ENCODE assay signal across 22 cellular contexts in the genomic region with DNA sequence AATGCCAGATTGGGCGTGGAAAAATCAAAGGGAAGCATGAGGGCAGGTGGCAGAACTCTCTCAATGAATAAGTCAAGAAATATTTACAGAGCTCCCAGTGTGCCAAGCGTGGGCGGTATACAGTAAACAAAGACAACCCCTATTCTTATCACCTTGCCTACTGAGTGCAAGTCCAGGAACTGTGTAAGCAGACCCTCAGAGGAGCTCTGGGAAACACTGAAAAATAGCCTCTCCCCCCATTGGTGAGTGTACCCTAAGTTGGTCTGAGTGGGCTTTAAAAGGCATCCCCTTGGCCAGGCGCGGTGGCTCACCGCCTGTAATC. TPM values are rescaled to one million over a fixed set of nuclear protein-coding genes. Genes with fewer than 3 reads are reported as not detected.
DNase-seq lines count a peak whose midpoint lies in the region; ATAC-seq and TF ChIP-seq lines count a peak whose summit lies in the region.
"Had no signal": no experiment of that assay in that cellular context is flagged by ENCODE, and none has a peak within 500 bp of the region (broad histone marks: within the 10 kb centered on the region; RNA-seq: fewer than 3 reads in every experiment).

No MANE protein-coding gene starts in this region.

- TF ChIP-seq EP300 in suprapubic skin (IDR thresholded peaks at IDR 0.05), result no peak

- H3K79me2 ChIP-seq in Loucy (ENCODE audit: insufficient read depth, low read length), result no peaks in the 10 kb centered on the region

- WGBS in suprapubic skin, result 78% methylated on average over 3 of the region's 6 CpGs

- H3K36me3 ChIP-seq in Loucy (ENCODE audit: insufficient read depth, low read length), result no peaks in the 10 kb centered on the region
- no peaks in the 10 kb centered on the region for H3K36me3 ChIP-seq in neuron (ENCODE audit: insufficient read depth, low read length)
- H3K36me3 ChIP-seq in suprapubic skin, result no peaks in the 10 kb centered on the region
- H3K36me3 ChIP-seq: cardiac muscle cell, SJSA1 had no signal

- H3K27ac Mint-ChIP-seq in glutamatergic neuron (ENCODE audit: unreplicated experiment), result no peak overlapping the region
- H3K27ac Mint-ChIP-seq: activated CD8-positive, alpha-beta T cell treated with anti-CD3 and anti-CD28 coated beads, Interleukin-2, amount 10 ng/mL, durations not matched to agents 7 days and 5 days had no signal

- H3K4me1 Mint-ChIP-seq in glutamatergic neuron (ENCODE audit: low read depth, unreplicated experiment), result no peaks in the 10 kb centered on the region

- H3K4me3 Mint-ChIP-seq in glutamatergic neuron (ENCODE audit: unreplicated experiment), result peak overlapping the region; percentile 91

- no peak overlapping the region for H3K4me3 ChIP-seq in Loucy (ENCODE audit: low read length, poor library complexity, severe bottlenecking)
- H3K4me3 ChIP-seq in neuron (ENCODE audit: low read length), result peak overlapping the region; percentile 48
- H3K4me3 ChIP-seq in suprapubic skin, result no peak overlapping the region
- H3K4me3 ChIP-seq: PC-9, SJSA1 had no signal

- no peaks in the 10 kb centered on the region for H4K20me1 ChIP-seq in Loucy (ENCODE audit: insufficient read depth, low read length, poor library complexity, severe bottlenecking)

- H3K9me2 ChIP-seq in Loucy (replicated peaks; ENCODE audit: low read depth, low read length), result no peaks in the 10 kb centered on the region; the same call in 1 of the 2 replicates

- no peak for TF ChIP-seq POLR2A in suprapubic skin (IDR thresholded peaks at IDR 0.05)

- no peak overlapping the region for H3K27ac ChIP-seq in suprapubic skin
- H3K27ac ChIP-seq: 22Rv1, cardiac muscle cell, PC-9, SJSA1 had no signal

- H3K4me2 ChIP-seq in Loucy (ENCODE audit: low read depth, low read length, poor library complexity, severe bottlenecking), result no peak overlapping the region
- H3K4me2 ChIP-seq: PC-9 had no signal

- no peak for ATAC-seq in HG03520 (IDR thresholded peaks at IDR 0.05; ENCODE audit: unreplicated experiment)
- ATAC-seq: activated CD4-positive, CD25-positive, alpha-beta regulatory T cell treated with anti-CD3 and anti-CD28 coated beads, Interleukin-2, amount 50 U/mL, for 24 hours had no signal

- H3K9me3 ChIP-seq in Loucy (ENCODE audit: insufficient read depth, low read depth, low read length) (no peaks in the 10 kb centered on the region), neuron (ENCODE audit: low read length) (no peaks in the 10 kb centered on the region), suprapubic skin (no peaks in the 10 kb centered on the region)
- H3K9me3 ChIP-seq: SJSA1 had no signal

- H3K36me3 Mint-ChIP-seq in glutamatergic neuron (ENCODE audit: unreplicated experiment), result peaks cover 6% of the 10 kb centered on the region

- H2AFZ ChIP-seq in Loucy (ENCODE audit: low read length) (peak overlapping the region; percentile 78; the same call in 1 of the 2 replicates), neuron (ENCODE audit: low read depth, low read length) (peak overlapping the region; percentile 62)
- H2AFZ ChIP-seq: PC-9 had no signal

- DNase-seq in NCI-H2029 treated with DMSO at 0.1 percent for 48 hours (lab: John Stamatoyannopoulos, UW) (peak; percentile 33), NCI-H2029 (lab: John Stamatoyannopoulos, UW) (no peak), glutamatergic neuron (no peak), suprapubic skin (ENCODE audit: low spot score in 2 of 2) (no peak)
- no peak for DNase-seq in effector CD4-positive, alpha-beta T cell
- DNase-seq: activated CD8-positive, alpha-beta T cell treated with anti-CD3 and anti-CD28 coated beads, Interleukin-2, amount 10 ng/mL, durations not matched to agents 7 days and 5 days; AML-193; PC-9; stimulated activated CD4-positive, alpha-beta T cell treated with anti-CD3 and anti-CD28 coated beads, Interleukin-4, amount 100 ng/mL, for 1 hour; T-helper 9 cell had no signal

- no peak overlapping the region for H3K9ac ChIP-seq in Loucy (ENCODE audit: low read depth, low read length, poor library complexity, severe bottlenecking)

- H3K9me3 Mint-ChIP-seq in glutamatergic neuron (ENCODE audit: unreplicated experiment), result peaks cover 2% of the 10 kb centered on the region

- peaks cover 6% of the 10 kb centered on the region for H3K27me3 Mint-ChIP-seq in glutamatergic neuron (ENCODE audit: unreplicated experiment)

- H3F3A ChIP-seq in Loucy (ENCODE audit: low read depth), result no peaks in the 10 kb centered on the region

- H3K27me3 ChIP-seq in Loucy (ENCODE audit: insufficient read depth, low read length, poor library complexity, severe bottlenecking), result peaks cover 15% of the 10 kb centered on the region
- no peaks in the 10 kb centered on the region for H3K27me3 ChIP-seq in neuron (ENCODE audit: insufficient read depth, low read length)
- H3K27me3 ChIP-seq in suprapubic skin, result peaks cover 12% of the 10 kb centered on the region
- H3K27me3 ChIP-seq: cardiac muscle cell had no signal

- TF ChIP-seq CTCF in Loucy (conservative IDR thresholded peaks at IDR 0.05; ENCODE audit: low read length) (no peak), glutamatergic neuron (IDR thresholded peaks at IDR 0.05; ENCODE audit: partially characterized antibody, unreplicated experiment) (no peak), suprapubic skin (IDR thresholded peaks at IDR 0.05) (no peak)

- H3K4me1 ChIP-seq in Loucy (ENCODE audit: insufficient read depth, low read length, poor library complexity, severe bottlenecking) (peaks cover 7% of the 10 kb centered on the region), neuron (ENCODE audit: insufficient read depth, low read length) (peaks cover 8% of the 10 kb centered on the region), suprapubic skin (peaks cover 15% of the 10 kb centered on the region)

RNA-seq across cellular contexts. Expression of a gene that starts 1.2 kb away (rescaled TPM):
- total RNA-seq in glutamatergic neuron (ENCODE audit: unreplicated experiment) (not detected), suprapubic skin (1 to 10 TPM in 1 of 4 donors, not detected in 3; 2.4 TPM)
- total RNA-seq: activated CD8-positive, alpha-beta T cell treated with anti-CD3 and anti-CD28 coated beads, Interleukin-2, amount 10 ng/mL, durations not matched to agents 7 days and 5 days; cardiac muscle cell; left colon; M059J; PC-9; posterior vena cava; SJSA1; ureter had no signal

RNA-seq across cellular contexts. Expression of a gene that starts 1.2 kb away (rescaled TPM):
- not detected for total RNA-seq in glutamatergic neuron (ENCODE audit: unreplicated experiment)
- not detected for total RNA-seq in suprapubic skin
- total RNA-seq: activated CD8-positive, alpha-beta T cell treated with anti-CD3 and anti-CD28 coated beads, Interleukin-2, amount 10 ng/mL, durations not matched to agents 7 days and 5 days; cardiac muscle cell; dermis microvascular lymphatic vessel endothelial cell; left colon; M059J; PC-9; posterior vena cava; SJSA1; ureter had no signal

RNA-seq across cellular contexts. Expression of a gene that starts 50.6 kb away (rescaled TPM):
- total RNA-seq in glutamatergic neuron (ENCODE audit: unreplicated experiment) (164 TPM), suprapubic skin (100 to 1,000 TPM in 3 of 4 donors, 10 to 100 TPM in 1; 91.0 to 106 (median 105) TPM)
